13 cellular contexts compared by ENCODE assay signal in the genomic region with DNA sequence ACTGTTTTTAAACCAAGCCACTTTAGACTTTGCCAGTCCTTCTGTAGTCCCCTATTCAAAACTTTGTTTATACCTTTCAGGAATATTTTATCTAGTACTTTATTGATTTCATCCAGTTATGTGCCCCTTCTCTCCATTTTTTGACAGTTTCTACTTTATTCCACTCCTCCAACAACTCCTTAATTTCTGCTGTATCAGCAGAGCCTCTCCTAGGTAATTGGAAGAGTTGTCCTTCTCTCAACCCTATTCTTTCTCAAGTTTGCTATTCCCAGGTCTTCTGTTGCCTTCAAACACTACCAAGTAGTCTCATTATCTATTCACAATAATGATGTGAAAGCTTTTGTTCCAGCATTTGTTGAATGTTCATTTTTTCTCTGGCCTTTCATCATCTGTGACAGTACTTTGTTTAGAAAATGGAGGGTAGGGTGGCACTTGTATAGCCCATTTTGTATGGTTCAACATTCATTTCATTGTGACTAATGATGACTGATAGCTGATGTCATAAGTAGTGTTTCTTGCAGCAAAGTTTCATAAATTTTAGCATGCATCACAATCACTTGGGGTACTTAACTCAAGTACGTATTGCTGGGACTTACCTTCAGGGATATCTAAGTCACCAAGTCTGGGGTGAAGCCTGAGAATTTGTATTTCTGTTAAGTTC.
"Had no signal": no experiment of that assay in that cellular context is flagged by ENCODE, and none has a peak within 500 bp of the region (broad histone marks: within the 10 kb centered on the region; RNA-seq: fewer than 3 reads in every experiment).

No MANE protein-coding gene starts in this region.

- H3K27me3 ChIP-seq: body of pancreas, sigmoid colon, testis had no signal

- H3K27ac Mint-ChIP-seq: nephron progenitor cell had no signal

- H3K9me3 Mint-ChIP-seq: central memory CD8-positive, alpha-beta T cell had no signal

- H3K4me3 ChIP-seq: body of pancreas, sigmoid colon, testis had no signal

- H3K27ac ChIP-seq: body of pancreas, sigmoid colon, testis had no signal

- DNase-seq: activated effector memory CD4-positive, alpha-beta T cell treated with Interleukin-2 at 50 U/mL for 16 hours; amniotic stem cell; body of pancreas; cortex of kidney; effector memory CD4-positive, alpha-beta T cell; left ventricle myocardium superior; mesenchymal stem cell; nephron progenitor cell; sigmoid colon; stimulated activated CD4-positive, alpha-beta T cell treated with anti-CD3 and anti-CD28 coated beads, Interleukin-2, amount 100 ng/mL, for 24 hours; stimulated activated naive CD4-positive, alpha-beta T cell treated with Interleukin-2 at 50 U/mL for 16 hours; testis had no signal

- H3K36me3 ChIP-seq: sigmoid colon had no signal

- H3K9me3 ChIP-seq: body of pancreas, sigmoid colon, testis had no signal

- H3K4me1 ChIP-seq: body of pancreas, testis had no signal

- ATAC-seq: body of pancreas, left ventricle myocardium superior had no signal
